Comparison of ENCODE assay signal across 28 cellular contexts in genomic region chr2:142041996-142042395, GRCh38.
"Had no signal": no experiment of that assay in that cellular context is flagged by ENCODE, and none has a peak within 500 bp of the region (broad histone marks: within the 10 kb centered on the region; RNA-seq: fewer than 3 reads in every experiment).

No MANE protein-coding gene starts in this region.

- H3K4me1 ChIP-seq: left lung, suprapubic skin, tibial artery, upper lobe of right lung had no signal

- H3K36me3 ChIP-seq: left lung, ovary, suprapubic skin, thoracic aorta, tibial artery, upper lobe of right lung had no signal

- FAIRE-seq: islet of Langerhans, kidney, urothelium cell line had no signal

- H3K9me3 Mint-ChIP-seq: mesothelial cell of epicardium; natural killer cell treated with Interleukin-12 subunit alpha and Interleukin-12 subunit beta and Interleukin-15 and Interleukin-18, amount 100 ng/mL, for 72 hours had no signal

- H3K27ac Mint-ChIP-seq: immature natural killer cell; mesothelial cell of epicardium; naive thymus-derived CD4-positive, alpha-beta T cell; natural killer cell treated with Interleukin-12 subunit alpha and Interleukin-12 subunit beta and Interleukin-15 and Interleukin-18, amount 100 ng/mL, for 72 hours; progenitor cell of endocrine pancreas; stimulated activated naive CD8-positive, alpha-beta T cell treated with anti-CD3 and anti-CD28 coated beads, Interleukin-15, Interleukin-2, amounts not matched to agents 100 ng/mL and 50 ng/mL, for 24 hours had no signal

- ATAC-seq: left colon; left lung; naive thymus-derived CD4-positive, alpha-beta T cell; natural killer cell treated with Interleukin-12 subunit alpha and Interleukin-12 subunit beta and Interleukin-15 and Interleukin-18, amount 100 ng/mL, for 72 hours; right cardiac atrium; sciatic nerve; upper lobe of right lung had no signal

- H3K9me3 ChIP-seq: left lung, ovary, suprapubic skin, thoracic aorta, tibial artery, upper lobe of right lung had no signal

- H3K4me3 Mint-ChIP-seq: immature natural killer cell; mesothelial cell of epicardium; naive thymus-derived CD4-positive, alpha-beta T cell; natural killer cell treated with Interleukin-12 subunit alpha and Interleukin-12 subunit beta and Interleukin-15 and Interleukin-18, amount 100 ng/mL, for 72 hours; stimulated activated naive CD8-positive, alpha-beta T cell treated with anti-CD3 and anti-CD28 coated beads, Interleukin-15, Interleukin-2, amounts not matched to agents 100 ng/mL and 50 ng/mL, for 24 hours had no signal

- H3K4me3 ChIP-seq: left lung, lung, ovary, skin epidermis, suprapubic skin, thoracic aorta, tibial artery, upper lobe of right lung had no signal

- H3K27ac ChIP-seq: left lung, ovary, skin epidermis, suprapubic skin, thoracic aorta, tibial artery, upper lobe of right lung had no signal

- H3K27me3 ChIP-seq: left lung, ovary, suprapubic skin, tibial artery, upper lobe of right lung had no signal

- DNase-seq: hypothalamus; immature natural killer cell; kidney; left colon; left lung; mesendoderm; naive thymus-derived CD4-positive, alpha-beta T cell; ovary; right cardiac atrium; stimulated activated CD4-positive, alpha-beta T cell treated with anti-CD3 and anti-CD28 coated beads, Interleukin-12 subunit alpha, Interleukin-12 subunit beta, amount 100 ng/mL, for 4 hours; stimulated activated CD4-positive, alpha-beta T cell treated with anti-CD3 and anti-CD28 coated beads, Interleukin-15, amount 100 ng/mL, for 24 hours; stimulated activated CD4-positive, alpha-beta T cell treated with anti-CD3 and anti-CD28 coated beads, Interleukin-2, amount 100 ng/mL, for 24 hours; stimulated activated CD4-positive, alpha-beta T cell treated with anti-CD3 and anti-CD28 coated beads, Interleukin-4, amount 100 ng/mL, for 1 hour; stimulated activated naive CD4-positive, alpha-beta T cell; tibial artery; trophoblast cell; upper lobe of right lung had no signal

- H3K27me3 Mint-ChIP-seq: naive thymus-derived CD4-positive, alpha-beta T cell; natural killer cell treated with Interleukin-12 subunit alpha and Interleukin-12 subunit beta and Interleukin-15 and Interleukin-18, amount 100 ng/mL, for 72 hours; progenitor cell of endocrine pancreas; stimulated activated naive CD8-positive, alpha-beta T cell treated with anti-CD3 and anti-CD28 coated beads, Interleukin-15, Interleukin-2, amounts not matched to agents 100 ng/mL and 50 ng/mL, for 24 hours had no signal

- H3K36me3 Mint-ChIP-seq: immature natural killer cell; mesothelial cell of epicardium; naive thymus-derived CD4-positive, alpha-beta T cell; natural killer cell treated with Interleukin-12 subunit alpha and Interleukin-12 subunit beta and Interleukin-15 and Interleukin-18, amount 100 ng/mL, for 72 hours had no signal

- H3K4me1 Mint-ChIP-seq: immature natural killer cell; naive thymus-derived CD4-positive, alpha-beta T cell had no signal
